ENCODE assay signal across 17 cellular contexts in genomic region chr9:34262971-34263370, GRCh38.
"Had no signal": no experiment of that assay in that cellular context is flagged by ENCODE, and none has a peak within 500 bp of the region (broad histone marks: within the 10 kb centered on the region; RNA-seq: fewer than 3 reads in every experiment).

No MANE protein-coding gene starts in this region.

- H3K9me3 ChIP-seq: body of pancreas, gastroesophageal sphincter, heart left ventricle, left ventricle myocardium inferior, sigmoid colon, spleen, thoracic aorta had no signal

- H3K27ac Mint-ChIP-seq: stimulated activated naive B cell treated with anti-CD40 and anti-IgM and Interleukin-4, amounts not matched to agents 10 μg/mL and 1 μg/mL and 100 μg/mL, for 72 hours had no signal

- FAIRE-seq: colon, urothelium cell line had no signal

- H3K4me3 Mint-ChIP-seq: nephron progenitor cell; stimulated activated naive B cell treated with anti-CD40 and anti-IgM and Interleukin-4, amounts not matched to agents 10 μg/mL and 1 μg/mL and 100 μg/mL, for 72 hours had no signal

- H3K27me3 Mint-ChIP-seq: stimulated activated naive B cell treated with anti-CD40 and anti-IgM and Interleukin-4, amounts not matched to agents 10 μg/mL and 1 μg/mL and 100 μg/mL, for 72 hours had no signal

- H3K4me1 ChIP-seq: body of pancreas, gastroesophageal sphincter, sigmoid colon, spleen had no signal

- H3K4me1 Mint-ChIP-seq: nephron progenitor cell; stimulated activated naive B cell treated with anti-CD40 and anti-IgM and Interleukin-4, amounts not matched to agents 10 μg/mL and 1 μg/mL and 100 μg/mL, for 72 hours had no signal

- ATAC-seq: activated CD4-positive, CD25-positive, alpha-beta regulatory T cell treated with anti-CD3 and anti-CD28 coated beads, Interleukin-2, amount 50 U/mL, for 24 hours; body of pancreas; gastroesophageal sphincter; heart left ventricle; stimulated activated naive B cell treated with anti-CD40 and anti-IgM and Interleukin-4, amounts not matched to agents 10 μg/mL and 1 μg/mL and 100 μg/mL, for 72 hours had no signal

- DNase-seq: activated CD4-positive, alpha-beta T cell treated with anti-CD3 and anti-CD28 coated beads, Interleukin-2, amount 50 U/mL, for 1 hour; body of pancreas; caudate nucleus; dorsolateral prefrontal cortex; heart left ventricle; left ventricle myocardium inferior; nephron progenitor cell; nucleus accumbens; sigmoid colon; spleen; stimulated activated naive B cell treated with anti-CD40 and anti-IgM and Interleukin-4, amounts not matched to agents 10 μg/mL and 1 μg/mL and 100 μg/mL, for 72 hours; T1000 had no signal

- H3K27ac ChIP-seq: body of pancreas, dorsolateral prefrontal cortex, gastroesophageal sphincter, heart left ventricle, left ventricle myocardium inferior, sigmoid colon, spleen, thoracic aorta had no signal

- H3K36me3 ChIP-seq: gastroesophageal sphincter, left ventricle myocardium inferior, sigmoid colon, thoracic aorta had no signal

- H3K27me3 ChIP-seq: body of pancreas, dorsolateral prefrontal cortex, gastroesophageal sphincter, heart left ventricle, sigmoid colon, spleen had no signal

- H3K4me3 ChIP-seq: body of pancreas, dorsolateral prefrontal cortex, gastroesophageal sphincter, heart left ventricle, left ventricle myocardium inferior, sigmoid colon, spleen, thoracic aorta had no signal

- H3K9me3 Mint-ChIP-seq: nephron progenitor cell; stimulated activated naive B cell treated with anti-CD40 and anti-IgM and Interleukin-4, amounts not matched to agents 10 μg/mL and 1 μg/mL and 100 μg/mL, for 72 hours had no signal
